Comparison of ENCODE assay signal across 19 cellular contexts in genomic region chr14:40697221-40697620, GRCh38.
DNase-seq lines count a peak whose midpoint lies in the region; ATAC-seq and TF ChIP-seq lines count a peak whose summit lies in the region.
"Had no signal": no experiment of that assay in that cellular context is flagged by ENCODE, and none has a peak within 500 bp of the region (broad histone marks: within the 10 kb centered on the region; RNA-seq: fewer than 3 reads in every experiment).

No MANE protein-coding gene starts in this region.

- H3K4me3 Mint-ChIP-seq in progenitor cell of endocrine pancreas (ENCODE audit: low read depth) = no peak overlapping the region
- H3K4me3 Mint-ChIP-seq: CD8-positive, alpha-beta T cell; HFFc6 had no signal

- TF ChIP-seq CTCF in epithelial cell of esophagus (IDR thresholded peaks at IDR 0.05; ENCODE audit: insufficient read depth, low read depth, low read length, missing control alignments) (no peak), progenitor cell of endocrine pancreas (IDR thresholded peaks at IDR 0.05; ENCODE audit: unreplicated experiment) (no peak)

- peaks cover 3% of the 10 kb centered on the region for H3K9me3 Mint-ChIP-seq in progenitor cell of endocrine pancreas (ENCODE audit: low read depth)

- H3K36me3 Mint-ChIP-seq in progenitor cell of endocrine pancreas (ENCODE audit: insufficient read depth) = no peaks in the 10 kb centered on the region
- H3K36me3 Mint-ChIP-seq: CD8-positive, alpha-beta T cell had no signal

- H3K27ac Mint-ChIP-seq in progenitor cell of endocrine pancreas = no peak overlapping the region
- H3K27ac Mint-ChIP-seq: CD8-positive, alpha-beta T cell; HFFc6 had no signal

- H3K4me3 ChIP-seq in epithelial cell of esophagus (ENCODE audit: low read length) = no peak overlapping the region
- H3K4me3 ChIP-seq: BLaER1 treated with 17β-estradiol and CSF1 and Interleukin-3, amounts not matched to agents 10 nM and 100 nM; SJCRH30 had no signal

- ATAC-seq in HG02759 (IDR thresholded peaks at IDR 0.05; ENCODE audit: unreplicated experiment) = no peak
- ATAC-seq: CD8-positive, alpha-beta T cell had no signal

- DNase-seq in HT1080 (ENCODE audit: low read depth) (peak; percentile 58), RPMI7951 (ENCODE audit: low read depth) (peak; percentile 43), epithelial cell of esophagus (ENCODE audit: low read depth) (peak; percentile 12), renal cortical epithelial cell (ENCODE audit: low read depth) (peak; percentile 47), progenitor cell of endocrine pancreas (ENCODE audit: low spot score, unreplicated experiment) (no peak), cerebellar cortex (ENCODE audit: low spot score) (no peak)
- DNase-seq: CD8-positive, alpha-beta T cell; HFFc6; IMR-90; Kasumi-1; NCI-H1092 treated with DMSO at 0.1 percent for 48 hours; NCI-H146; NCI-H2029 treated with DMSO at 0.1 percent for 48 hours; NCI-H2171 treated with DMSO at 0.1 percent for 48 hours; NCI-H748 treated with DMSO at 0.1 percent for 48 hours; NK-92 treated with Interleukin-12 subunit alpha and Interleukin-12 subunit beta, amount 100 ng/mL, for 24 hours; SJCRH30 had no signal

- H3K27me3 Mint-ChIP-seq in progenitor cell of endocrine pancreas = no peaks in the 10 kb centered on the region

- H3K4me1 Mint-ChIP-seq in progenitor cell of endocrine pancreas (ENCODE audit: low read depth) = peaks cover 6% of the 10 kb centered on the region

Comparison
In these comparisons a context has a peak if more than half of its experiments do, and no peak if none do; other contexts are left out.
1. DNase-seq: peak in HT1080 (single experiment), RPMI7951 (single experiment), epithelial cell of esophagus (single experiment) and renal cortical epithelial cell (single experiment); none in progenitor cell of endocrine pancreas (single experiment) and cerebellar cortex (single experiment).